Comparison of ENCODE assay signal across 1 cellular context in genomic region chr9:112174965-112175795, GRCh38.
A peak's percentile ranks its signal among the peaks of the same experiment; 100 is the strongest.
TF ChIP-seq lines count a peak whose summit lies in the region.

Gene SUSD1, minus strand, starts transcription at chr9:112175297. Its CDS starts 62 bp downstream, at chr9:112175235.

TF ChIP-seq in HepG2, 621 proteins besides CTCF, POLR2A, EP300 and RAD21 (continued from another document and continues in another):
- TF ChIP-seq ZNF281 (CRISPR knock-in tag; IDR thresholded peaks at IDR 0.05; ENCODE audit: borderline replicate concordance) (0 out of 2 replicates have a peak, but pooled peaks have one; percentile 5), ZHX2 (IDR thresholded peaks at IDR 0.05; ENCODE audit: low read depth) (no peak), ZHX2 (CRISPR knock-in tag; IDR thresholded peaks at IDR 0.05; ENCODE audit: borderline replicate concordance) (peak; percentile 45; the same call in 1 of the 2 replicates), PRDM10 (CRISPR knock-in tag; IDR thresholded peaks at IDR 0.05; ENCODE audit: low read depth) (no peak), KLF12 (CRISPR knock-in tag; IDR thresholded peaks at IDR 0.05; ENCODE audit: borderline replicate concordance) (no peak), ZNF550 (CRISPR knock-in tag; IDR thresholded peaks at IDR 0.05; ENCODE audit: borderline replicate concordance) (no peak), ZNF282 (IDR thresholded peaks at IDR 0.05; ENCODE audit: partially characterized antibody) (no peak), ZBTB7B (CRISPR knock-in tag; IDR thresholded peaks at IDR 0.05) (peak; percentile 90), ZNF574 (CRISPR knock-in tag; IDR thresholded peaks at IDR 0.05) (0 out of 2 replicates have a peak, but pooled peaks have one; percentile 34), SSRP1 (CRISPR knock-in tag; IDR thresholded peaks at IDR 0.05) (no peak), CHD4 (IDR thresholded peaks at IDR 0.05; ENCODE audit: borderline replicate concordance, low read length) (no peak), ATF7 (IDR thresholded peaks at IDR 0.05) (no peak), ATF7 (CRISPR knock-in tag; IDR thresholded peaks at IDR 0.05) (no peak), ZNF362 (CRISPR knock-in tag; IDR thresholded peaks at IDR 0.05; ENCODE audit: borderline replicate concordance) (no peak), RBM39 (IDR thresholded peaks at IDR 0.05; ENCODE audit: low read depth, low read length, poor library complexity, severe bottlenecking) (peak; percentile 56), ZNF761 (CRISPR knock-in tag; conservative IDR thresholded peaks at IDR 0.05) (no peak), HINFP (CRISPR knock-in tag; IDR thresholded peaks at IDR 0.05; ENCODE audit: low read depth) (no peak), TARDBP (CRISPR knock-in tag; IDR thresholded peaks at IDR 0.05) (no peak), ZXDC (CRISPR knock-in tag; IDR thresholded peaks at IDR 0.05) (no peak), ZNF547 (CRISPR knock-in tag; IDR thresholded peaks at IDR 0.05) (no peak), BCL3 (CRISPR knock-in tag; IDR thresholded peaks at IDR 0.05) (0 out of 2 replicates have a peak, but pooled peaks have one; percentile 50), ZNF17 (CRISPR knock-in tag; IDR thresholded peaks at IDR 0.05) (no peak), KDM1A (CRISPR knock-in tag; IDR thresholded peaks at IDR 0.05) (no peak), MTF1 (CRISPR knock-in tag; IDR thresholded peaks at IDR 0.05) (no peak), ZNF569 (CRISPR knock-in tag; IDR thresholded peaks at IDR 0.05; ENCODE audit: borderline replicate concordance) (no peak), ZNF138 (CRISPR knock-in tag; IDR thresholded peaks at IDR 0.05; ENCODE audit: low read depth) (no peak), E2F2 (CRISPR knock-in tag; IDR thresholded peaks at IDR 0.05; ENCODE audit: borderline replicate concordance) (no peak; the same call in 1 of the 2 replicates), SIX4 (CRISPR knock-in tag; IDR thresholded peaks at IDR 0.05) (no peak), NFE2L1 (CRISPR knock-in tag; IDR thresholded peaks at IDR 0.05; ENCODE audit: borderline replicate concordance) (no peak), ZNF672 (CRISPR knock-in tag; IDR thresholded peaks at IDR 0.05) (no peak)
